Comparison of ENCODE assay signal across 13 cellular contexts in the genomic region with DNA sequence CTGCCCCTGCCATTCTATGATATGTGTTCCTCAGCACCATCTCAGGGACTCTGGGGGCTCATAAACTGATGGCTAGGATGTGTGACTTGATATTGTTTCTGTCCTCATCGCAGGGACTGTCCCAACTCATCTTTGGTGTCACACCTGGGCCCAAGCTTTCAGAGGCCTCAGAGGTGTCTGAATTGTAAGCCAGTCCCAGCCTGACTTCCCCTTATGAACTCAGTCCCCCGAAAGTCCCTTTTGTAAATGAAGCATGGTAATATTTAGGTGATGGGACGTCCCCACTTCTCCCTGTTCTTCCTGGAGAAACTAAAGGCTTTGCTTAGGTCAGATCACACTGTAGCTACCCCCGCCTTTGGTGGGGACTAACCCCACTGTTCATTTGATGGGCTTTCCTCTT.
A peak's percentile ranks its signal among the peaks of the same experiment; 100 is the strongest.
DNase-seq lines count a peak whose midpoint lies in the region; ATAC-seq and TF ChIP-seq lines count a peak whose summit lies in the region.
"Had no signal": no experiment of that assay in that cellular context is flagged by ENCODE, and none has a peak within 500 bp of the region (broad histone marks: within the 10 kb centered on the region; RNA-seq: fewer than 3 reads in every experiment).

No MANE protein-coding gene starts in this region.

- ATAC-seq in activated T-cell treated with anti-CD3 and anti-CD28 coated beads, Interleukin-2, amount 50 U/mL, for 72 hours (replicated peaks in 1 of 2), result peak; percentile 49 to 64
- ATAC-seq in GM21737 (IDR thresholded peaks at IDR 0.05; ENCODE audit: unreplicated experiment) (peak; percentile 74), HG03442 (IDR thresholded peaks at IDR 0.05; ENCODE audit: unreplicated experiment) (peak; percentile 70), heart left ventricle (no peak), HG02623 (IDR thresholded peaks at IDR 0.05; ENCODE audit: unreplicated experiment) (no peak)
- peak; percentile 97 to 99 for ATAC-seq in stimulated activated naive B cell treated with anti-CD40 and anti-IgM and Interleukin-4, amounts not matched to agents 10 μg/mL and 1 μg/mL and 100 μg/mL, for 72 hours (replicated peaks)
- ATAC-seq: K562 had no signal

- intact Hi-C loops in heart left ventricle (cut with DNase I), result no loop called here

- no peak for TF ChIP-seq CTCF in heart left ventricle (IDR thresholded peaks at IDR 0.05)

- peaks cover 53% of the 10 kb centered on the region for H3K27me3 Mint-ChIP-seq in activated T-cell treated with anti-CD3 and anti-CD28 coated beads, Interleukin-2, amount 50 U/mL, for 72 hours (ENCODE audit: low read depth)
- peaks cover 8 to 11% of the 10 kb centered on the region in 2 donors for H3K27me3 Mint-ChIP-seq in stimulated activated naive B cell treated with anti-CD40 and anti-IgM and Interleukin-4, amounts not matched to agents 10 μg/mL and 1 μg/mL and 100 μg/mL, for 72 hours

- H3K9me3 ChIP-seq in heart left ventricle, result no peaks in the 10 kb centered on the region

- DNase-seq in activated T-cell treated with anti-CD3 and anti-CD28 coated beads, Interleukin-2, amount 50 U/mL, for 72 hours, result peak in 1 of 2 donors; percentile 39
- no peak for DNase-seq in activated T-cell treated with anti-CD3 and anti-CD28 coated beads, Interleukin-2, amount 50 U/mL, for 1 hour
- DNase-seq in stimulated activated naive B cell treated with anti-CD40 and anti-IgM and Interleukin-4, amounts not matched to agents 10 μg/mL and 1 μg/mL and 100 μg/mL, for 72 hours, result peak; percentile 74
- DNase-seq in NCI-H1092 (lab: John Stamatoyannopoulos, UW), result no peak
- no peak for DNase-seq in heart left ventricle
- DNase-seq: immature natural killer cell, natural killer cell, NCI-H226 had no signal

- no peaks in the 10 kb centered on the region for H3K36me3 ChIP-seq in heart left ventricle

- H3K4me3 Mint-ChIP-seq in activated T-cell treated with anti-CD3 and anti-CD28 coated beads, Interleukin-2, amount 50 U/mL, for 72 hours, result peak overlapping the region in 1 of 2 donors; percentile 34
- H3K4me3 Mint-ChIP-seq in stimulated activated naive B cell treated with anti-CD40 and anti-IgM and Interleukin-4, amounts not matched to agents 10 μg/mL and 1 μg/mL and 100 μg/mL, for 72 hours, result no peak overlapping the region
- H3K4me3 Mint-ChIP-seq: immature natural killer cell, natural killer cell had no signal

- no peak overlapping the region for H3K27ac Mint-ChIP-seq in activated T-cell treated with anti-CD3 and anti-CD28 coated beads, Interleukin-2, amount 50 U/mL, for 72 hours
- peak overlapping the region; percentile 34 for H3K27ac Mint-ChIP-seq in stimulated activated naive B cell treated with anti-CD40 and anti-IgM and Interleukin-4, amounts not matched to agents 10 μg/mL and 1 μg/mL and 100 μg/mL, for 72 hours
- H3K27ac Mint-ChIP-seq: immature natural killer cell, natural killer cell had no signal

- H3K4me3 ChIP-seq in heart left ventricle, result no peak overlapping the region
- H3K4me3 ChIP-seq: K562, smooth muscle cell had no signal

- 79 to 93% (median 88%) methylated on average over 4 of the region's 4 CpGs for WGBS in heart left ventricle, 4 donors

- TF ChIP-seq POLR2A in heart left ventricle (IDR thresholded peaks at IDR 0.05), result no peak

- peaks cover 2% of the 10 kb centered on the region in 2 donors for H3K36me3 Mint-ChIP-seq in activated T-cell treated with anti-CD3 and anti-CD28 coated beads, Interleukin-2, amount 50 U/mL, for 72 hours (ENCODE audit: insufficient read depth in 2 of 2)
- no peaks in the 10 kb centered on the region for H3K36me3 Mint-ChIP-seq in stimulated activated naive B cell treated with anti-CD40 and anti-IgM and Interleukin-4, amounts not matched to agents 10 μg/mL and 1 μg/mL and 100 μg/mL, for 72 hours
- H3K36me3 Mint-ChIP-seq: immature natural killer cell, natural killer cell had no signal

- H3K27me3 ChIP-seq in heart left ventricle, result peaks cover 0 to 2% (median 0%) of the 10 kb centered on the region in 9 donors

- H3K4me1 ChIP-seq in heart left ventricle, result no peaks in the 10 kb centered on the region

- peaks cover 56% of the 10 kb centered on the region for H3K4me1 Mint-ChIP-seq in activated T-cell treated with anti-CD3 and anti-CD28 coated beads, Interleukin-2, amount 50 U/mL, for 72 hours (ENCODE audit: low read depth)
- H3K4me1 Mint-ChIP-seq in stimulated activated naive B cell treated with anti-CD40 and anti-IgM and Interleukin-4, amounts not matched to agents 10 μg/mL and 1 μg/mL and 100 μg/mL, for 72 hours, result peaks cover 41 to 59% of the 10 kb centered on the region in 2 donors

- no peak overlapping the region for H3K27ac ChIP-seq in heart left ventricle

- H3K9me3 Mint-ChIP-seq in activated T-cell treated with anti-CD3 and anti-CD28 coated beads, Interleukin-2, amount 50 U/mL, for 72 hours, result no peaks in the 10 kb centered on the region
- peaks cover 0 to 1% of the 10 kb centered on the region in 2 donors for H3K9me3 Mint-ChIP-seq in stimulated activated naive B cell treated with anti-CD40 and anti-IgM and Interleukin-4, amounts not matched to agents 10 μg/mL and 1 μg/mL and 100 μg/mL, for 72 hours
- H3K9me3 Mint-ChIP-seq: natural killer cell had no signal

Comparison
In these comparisons a context has a peak if more than half of its experiments do, and no peak if none do; other contexts are left out.
1. ATAC-seq: peak in activated T-cell treated with anti-CD3 and anti-CD28 coated beads, Interleukin-2, amount 50 U/mL, for 72 hours (2 of 2), GM21737 (single experiment), HG03442 (single experiment) and stimulated activated naive B cell treated with anti-CD40 and anti-IgM and Interleukin-4, amounts not matched to agents 10 μg/mL and 1 μg/mL and 100 μg/mL, for 72 hours (2 of 2); none in heart left ventricle (0 of 4) and HG02623 (single experiment).